In the genomic region with DNA sequence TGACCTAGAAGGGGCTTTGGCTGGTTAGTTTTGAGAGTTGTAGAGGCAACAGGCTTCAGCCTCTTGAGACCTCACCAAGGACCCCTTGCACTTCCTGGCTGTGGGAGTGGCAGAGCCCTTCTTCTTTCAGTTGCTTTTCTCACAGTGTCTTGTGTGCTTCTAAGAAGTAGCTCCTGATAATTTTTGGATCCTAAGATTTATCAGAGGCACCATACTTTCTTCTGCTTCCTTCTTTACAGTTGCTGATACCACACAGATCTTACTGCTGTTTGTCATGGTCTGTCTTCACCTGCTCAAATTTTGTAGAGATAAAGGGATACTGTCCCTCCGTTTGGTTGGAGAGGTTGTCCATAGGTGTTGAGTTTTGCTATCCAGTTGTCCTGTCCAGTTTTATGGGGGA, we compare ENCODE assay signal across 1 cellular context.
TF ChIP-seq lines count a peak whose summit lies in the region.

No MANE protein-coding gene starts in this region.

TF ChIP-seq in K562, 482 proteins besides CTCF, POLR2A, EP300 and RAD21 (continued from another document and continues in another):
- TF ChIP-seq STAG1 (CRISPR knock-in tag; IDR thresholded peaks at IDR 0.05; ENCODE audit: borderline replicate concordance) (no peak), EHMT2 (IDR thresholded peaks at IDR 0.05) (0 out of 2 replicates have a peak, but pooled peaks have one; percentile 30), TAL1 (IDR thresholded peaks at IDR 0.05) (peak; percentile 84), NCOR1 (IDR thresholded peaks at IDR 0.05) (peak; percentile 65), ZNF75A (CRISPR knock-in tag; IDR thresholded peaks at IDR 0.05) (peak; percentile 89), MECOM (CRISPR knock-in tag; IDR thresholded peaks at IDR 0.05) (peak; percentile 68; the same call in 1 of the 2 replicates), ZFPM2 (CRISPR knock-in tag; IDR thresholded peaks at IDR 0.05) (no peak), ZEB2 (IDR thresholded peaks at IDR 0.05) (peak; percentile 82; the same call in 1 of the 2 replicates), JUND (IDR thresholded peaks at IDR 0.05; ENCODE audit: borderline replicate concordance, low read depth, low read length) (0 out of 2 replicates have a peak, but pooled peaks have one; percentile 22), JUND (tag; IDR thresholded peaks at IDR 0.05; ENCODE audit: borderline replicate concordance, low read depth, low read length) (no peak), NCOA1 (IDR thresholded peaks at IDR 0.05; ENCODE audit: low read depth) (peak; percentile 57; the same call in 1 of the 2 replicates), MEF2A (IDR thresholded peaks at IDR 0.05; ENCODE audit: control insufficient read depth, low read depth, low read length) (no peak), CBFA2T3 (IDR thresholded peaks at IDR 0.05) (peak; percentile 93), BCL6 (CRISPR knock-in tag; IDR thresholded peaks at IDR 0.05) (no peak), TAF9B (IDR thresholded peaks at IDR 0.05; ENCODE audit: partially characterized antibody) (peak; percentile 31), NFIC (IDR thresholded peaks at IDR 0.05) (peak; percentile 55), SOX6 (IDR thresholded peaks at IDR 0.05) (peak; percentile 70), STAT5A (IDR thresholded peaks at IDR 0.05; ENCODE audit: borderline replicate concordance, low read length) (peak; percentile 38; the same call in 1 of the 2 replicates), SRSF7 (optimal IDR thresholded peaks at IDR 0.05; ENCODE audit: low read depth, low read length) (no peak), PML (IDR thresholded peaks at IDR 0.05; ENCODE audit: low read length) (peak; percentile 58; the same call in 1 of the 2 replicates), ZNF175 (CRISPR knock-in tag; IDR thresholded peaks at IDR 0.05; ENCODE audit: low read depth) (no peak), GATAD2B (IDR thresholded peaks at IDR 0.05; ENCODE audit: borderline replicate concordance) (0 out of 2 replicates have a peak, but pooled peaks have one; percentile 24), MEIS2 (IDR thresholded peaks at IDR 0.05; ENCODE audit: partially characterized antibody) (peak; percentile 95), ZNF696 (CRISPR knock-in tag; conservative IDR thresholded peaks at IDR 0.05) (no peak), HDAC2 (IDR thresholded peaks at IDR 0.05) (peak; percentile 51; the same call in 1 of the 2 replicates), CTBP1 (IDR thresholded peaks at IDR 0.05; ENCODE audit: borderline replicate concordance) (peak; percentile 78; the same call in 1 of the 2 replicates), FOXM1 (IDR thresholded peaks at IDR 0.05; ENCODE audit: low read depth) (peak; percentile 66; the same call in 1 of the 2 replicates), FOXM1 (CRISPR knock-in tag; IDR thresholded peaks at IDR 0.05; ENCODE audit: low read depth) (no peak), DPF2 (IDR thresholded peaks at IDR 0.05) (peak; percentile 76), LEF1 (IDR thresholded peaks at IDR 0.05) (peak; percentile 55; the same call in 1 of the 2 replicates), ETV5 (CRISPR knock-in tag; IDR thresholded peaks at IDR 0.05; ENCODE audit: low read depth) (0 out of 2 replicates have a peak, but pooled peaks have one; percentile 52), MIER1 (IDR thresholded peaks at IDR 0.05; ENCODE audit: low read depth) (no peak), TRIM24 (IDR thresholded peaks at IDR 0.05) (peak in 1 of 2 experiments; percentile 81; a peak in 2 of 4 replicates), KDM1A (IDR thresholded peaks at IDR 0.05) (peak; percentile 66 to 82), SMAD4 (CRISPR knock-in tag; conservative IDR thresholded peaks at IDR 0.05) (peak; percentile 53; the same call in 1 of the 2 replicates), ARID1B (IDR thresholded peaks at IDR 0.05) (peak; percentile 93), RNF2 (IDR thresholded peaks at IDR 0.05) (peak; percentile 72; the same call in 1 of the 2 replicates), CC2D1A (IDR thresholded peaks at IDR 0.05) (peak; percentile 75; the same call in 1 of the 2 replicates), BRD9 (IDR thresholded peaks at IDR 0.05; ENCODE audit: low read depth, partially characterized antibody) (peak; percentile 46), KLF16 (IDR thresholded peaks at IDR 0.05) (peak; percentile 81; the same call in 1 of the 2 replicates)
- TF ChIP-seq, protein P1, sequence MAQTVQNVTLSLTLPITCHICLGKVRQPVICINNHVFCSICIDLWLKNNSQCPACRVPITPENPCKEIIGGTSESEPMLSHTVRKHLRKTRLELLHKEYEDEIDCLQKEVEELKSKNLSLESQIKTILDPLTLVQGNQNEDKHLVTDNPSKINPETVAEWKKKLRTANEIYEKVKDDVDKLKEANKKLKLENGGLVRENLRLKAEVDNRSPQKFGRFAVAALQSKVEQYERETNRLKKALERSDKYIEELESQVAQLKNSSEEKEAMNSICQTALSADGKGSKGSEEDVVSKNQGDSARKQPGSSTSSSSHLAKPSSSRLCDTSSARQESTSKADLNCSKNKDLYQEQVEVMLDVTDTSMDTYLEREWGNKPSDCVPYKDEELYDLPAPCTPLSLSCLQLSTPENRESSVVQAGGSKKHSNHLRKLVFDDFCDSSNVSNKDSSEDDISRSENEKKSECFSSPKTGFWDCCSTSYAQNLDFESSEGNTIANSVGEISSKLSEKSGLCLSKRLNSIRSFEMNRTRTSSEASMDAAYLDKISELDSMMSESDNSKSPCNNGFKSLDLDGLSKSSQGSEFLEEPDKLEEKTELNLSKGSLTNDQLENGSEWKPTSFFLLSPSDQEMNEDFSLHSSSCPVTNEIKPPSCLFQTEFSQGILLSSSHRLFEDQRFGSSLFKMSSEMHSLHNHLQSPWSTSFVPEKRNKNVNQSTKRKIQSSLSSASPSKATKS (CRISPR knock-in tag; IDR thresholded peaks at IDR 0.05), result no peak
- TF ChIP-seq, protein P2, sequence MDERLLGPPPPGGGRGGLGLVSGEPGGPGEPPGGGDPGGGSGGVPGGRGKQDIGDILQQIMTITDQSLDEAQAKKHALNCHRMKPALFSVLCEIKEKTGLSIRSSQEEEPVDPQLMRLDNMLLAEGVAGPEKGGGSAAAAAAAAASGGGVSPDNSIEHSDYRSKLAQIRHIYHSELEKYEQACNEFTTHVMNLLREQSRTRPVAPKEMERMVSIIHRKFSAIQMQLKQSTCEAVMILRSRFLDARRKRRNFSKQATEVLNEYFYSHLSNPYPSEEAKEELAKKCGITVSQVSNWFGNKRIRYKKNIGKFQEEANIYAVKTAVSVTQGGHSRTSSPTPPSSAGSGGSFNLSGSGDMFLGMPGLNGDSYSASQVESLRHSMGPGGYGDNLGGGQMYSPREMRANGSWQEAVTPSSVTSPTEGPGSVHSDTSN (CRISPR knock-in tag; IDR thresholded peaks at IDR 0.05; ENCODE audit: low read depth), result no peak
- TF ChIP-seq, protein P2 (tag; conservative IDR thresholded peaks at IDR 0.05; ENCODE audit: low read depth), result peak; percentile 86
- TF ChIP-seq, protein P3, sequence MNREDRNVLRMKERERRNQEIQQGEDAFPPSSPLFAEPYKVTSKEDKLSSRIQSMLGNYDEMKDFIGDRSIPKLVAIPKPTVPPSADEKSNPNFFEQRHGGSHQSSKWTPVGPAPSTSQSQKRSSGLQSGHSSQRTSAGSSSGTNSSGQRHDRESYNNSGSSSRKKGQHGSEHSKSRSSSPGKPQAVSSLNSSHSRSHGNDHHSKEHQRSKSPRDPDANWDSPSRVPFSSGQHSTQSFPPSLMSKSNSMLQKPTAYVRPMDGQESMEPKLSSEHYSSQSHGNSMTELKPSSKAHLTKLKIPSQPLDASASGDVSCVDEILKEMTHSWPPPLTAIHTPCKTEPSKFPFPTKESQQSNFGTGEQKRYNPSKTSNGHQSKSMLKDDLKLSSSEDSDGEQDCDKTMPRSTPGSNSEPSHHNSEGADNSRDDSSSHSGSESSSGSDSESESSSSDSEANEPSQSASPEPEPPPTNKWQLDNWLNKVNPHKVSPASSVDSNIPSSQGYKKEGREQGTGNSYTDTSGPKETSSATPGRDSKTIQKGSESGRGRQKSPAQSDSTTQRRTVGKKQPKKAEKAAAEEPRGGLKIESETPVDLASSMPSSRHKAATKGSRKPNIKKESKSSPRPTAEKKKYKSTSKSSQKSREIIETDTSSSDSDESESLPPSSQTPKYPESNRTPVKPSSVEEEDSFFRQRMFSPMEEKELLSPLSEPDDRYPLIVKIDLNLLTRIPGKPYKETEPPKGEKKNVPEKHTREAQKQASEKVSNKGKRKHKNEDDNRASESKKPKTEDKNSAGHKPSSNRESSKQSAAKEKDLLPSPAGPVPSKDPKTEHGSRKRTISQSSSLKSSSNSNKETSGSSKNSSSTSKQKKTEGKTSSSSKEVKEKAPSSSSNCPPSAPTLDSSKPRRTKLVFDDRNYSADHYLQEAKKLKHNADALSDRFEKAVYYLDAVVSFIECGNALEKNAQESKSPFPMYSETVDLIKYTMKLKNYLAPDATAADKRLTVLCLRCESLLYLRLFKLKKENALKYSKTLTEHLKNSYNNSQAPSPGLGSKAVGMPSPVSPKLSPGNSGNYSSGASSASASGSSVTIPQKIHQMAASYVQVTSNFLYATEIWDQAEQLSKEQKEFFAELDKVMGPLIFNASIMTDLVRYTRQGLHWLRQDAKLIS (CRISPR knock-in tag; IDR thresholded peaks at IDR 0.05), result no peak
- TF ChIP-seq, protein P4, sequence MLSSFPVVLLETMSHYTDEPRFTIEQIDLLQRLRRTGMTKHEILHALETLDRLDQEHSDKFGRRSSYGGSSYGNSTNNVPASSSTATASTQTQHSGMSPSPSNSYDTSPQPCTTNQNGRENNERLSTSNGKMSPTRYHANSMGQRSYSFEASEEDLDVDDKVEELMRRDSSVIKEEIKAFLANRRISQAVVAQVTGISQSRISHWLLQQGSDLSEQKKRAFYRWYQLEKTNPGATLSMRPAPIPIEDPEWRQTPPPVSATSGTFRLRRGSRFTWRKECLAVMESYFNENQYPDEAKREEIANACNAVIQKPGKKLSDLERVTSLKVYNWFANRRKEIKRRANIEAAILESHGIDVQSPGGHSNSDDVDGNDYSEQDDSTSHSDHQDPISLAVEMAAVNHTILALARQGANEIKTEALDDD (IDR thresholded peaks at IDR 0.05), result peak; percentile 52; the same call in 1 of the 2 replicates
- TF ChIP-seq, protein P5, sequence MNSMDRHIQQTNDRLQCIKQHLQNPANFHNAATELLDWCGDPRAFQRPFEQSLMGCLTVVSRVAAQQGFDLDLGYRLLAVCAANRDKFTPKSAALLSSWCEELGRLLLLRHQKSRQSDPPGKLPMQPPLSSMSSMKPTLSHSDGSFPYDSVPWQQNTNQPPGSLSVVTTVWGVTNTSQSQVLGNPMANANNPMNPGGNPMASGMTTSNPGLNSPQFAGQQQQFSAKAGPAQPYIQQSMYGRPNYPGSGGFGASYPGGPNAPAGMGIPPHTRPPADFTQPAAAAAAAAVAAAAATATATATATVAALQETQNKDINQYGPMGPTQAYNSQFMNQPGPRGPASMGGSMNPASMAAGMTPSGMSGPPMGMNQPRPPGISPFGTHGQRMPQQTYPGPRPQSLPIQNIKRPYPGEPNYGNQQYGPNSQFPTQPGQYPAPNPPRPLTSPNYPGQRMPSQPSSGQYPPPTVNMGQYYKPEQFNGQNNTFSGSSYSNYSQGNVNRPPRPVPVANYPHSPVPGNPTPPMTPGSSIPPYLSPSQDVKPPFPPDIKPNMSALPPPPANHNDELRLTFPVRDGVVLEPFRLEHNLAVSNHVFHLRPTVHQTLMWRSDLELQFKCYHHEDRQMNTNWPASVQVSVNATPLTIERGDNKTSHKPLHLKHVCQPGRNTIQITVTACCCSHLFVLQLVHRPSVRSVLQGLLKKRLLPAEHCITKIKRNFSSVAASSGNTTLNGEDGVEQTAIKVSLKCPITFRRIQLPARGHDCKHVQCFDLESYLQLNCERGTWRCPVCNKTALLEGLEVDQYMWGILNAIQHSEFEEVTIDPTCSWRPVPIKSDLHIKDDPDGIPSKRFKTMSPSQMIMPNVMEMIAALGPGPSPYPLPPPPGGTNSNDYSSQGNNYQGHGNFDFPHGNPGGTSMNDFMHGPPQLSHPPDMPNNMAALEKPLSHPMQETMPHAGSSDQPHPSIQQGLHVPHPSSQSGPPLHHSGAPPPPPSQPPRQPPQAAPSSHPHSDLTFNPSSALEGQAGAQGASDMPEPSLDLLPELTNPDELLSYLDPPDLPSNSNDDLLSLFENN (IDR thresholded peaks at IDR 0.05; ENCODE audit: low read depth in 2 of 2, low read length in 2 of 2), result peak in 1 of 2 experiments; percentile 27; a peak in 1 of 4 replicates
- TF ChIP-seq, protein P6, sequence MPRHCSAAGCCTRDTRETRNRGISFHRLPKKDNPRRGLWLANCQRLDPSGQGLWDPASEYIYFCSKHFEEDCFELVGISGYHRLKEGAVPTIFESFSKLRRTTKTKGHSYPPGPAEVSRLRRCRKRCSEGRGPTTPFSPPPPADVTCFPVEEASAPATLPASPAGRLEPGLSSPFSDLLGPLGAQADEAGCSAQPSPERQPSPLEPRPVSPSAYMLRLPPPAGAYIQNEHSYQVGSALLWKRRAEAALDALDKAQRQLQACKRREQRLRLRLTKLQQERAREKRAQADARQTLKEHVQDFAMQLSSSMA (CRISPR knock-in tag; IDR thresholded peaks at IDR 0.05), result no peak
- TF ChIP-seq, protein P7, sequence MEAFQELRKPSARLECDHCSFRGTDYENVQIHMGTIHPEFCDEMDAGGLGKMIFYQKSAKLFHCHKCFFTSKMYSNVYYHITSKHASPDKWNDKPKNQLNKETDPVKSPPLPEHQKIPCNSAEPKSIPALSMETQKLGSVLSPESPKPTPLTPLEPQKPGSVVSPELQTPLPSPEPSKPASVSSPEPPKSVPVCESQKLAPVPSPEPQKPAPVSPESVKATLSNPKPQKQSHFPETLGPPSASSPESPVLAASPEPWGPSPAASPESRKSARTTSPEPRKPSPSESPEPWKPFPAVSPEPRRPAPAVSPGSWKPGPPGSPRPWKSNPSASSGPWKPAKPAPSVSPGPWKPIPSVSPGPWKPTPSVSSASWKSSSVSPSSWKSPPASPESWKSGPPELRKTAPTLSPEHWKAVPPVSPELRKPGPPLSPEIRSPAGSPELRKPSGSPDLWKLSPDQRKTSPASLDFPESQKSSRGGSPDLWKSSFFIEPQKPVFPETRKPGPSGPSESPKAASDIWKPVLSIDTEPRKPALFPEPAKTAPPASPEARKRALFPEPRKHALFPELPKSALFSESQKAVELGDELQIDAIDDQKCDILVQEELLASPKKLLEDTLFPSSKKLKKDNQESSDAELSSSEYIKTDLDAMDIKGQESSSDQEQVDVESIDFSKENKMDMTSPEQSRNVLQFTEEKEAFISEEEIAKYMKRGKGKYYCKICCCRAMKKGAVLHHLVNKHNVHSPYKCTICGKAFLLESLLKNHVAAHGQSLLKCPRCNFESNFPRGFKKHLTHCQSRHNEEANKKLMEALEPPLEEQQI (IDR thresholded peaks at IDR 0.05), result peak; percentile 51; the same call in 1 of the 2 replicates
- TF ChIP-seq, protein P8, sequence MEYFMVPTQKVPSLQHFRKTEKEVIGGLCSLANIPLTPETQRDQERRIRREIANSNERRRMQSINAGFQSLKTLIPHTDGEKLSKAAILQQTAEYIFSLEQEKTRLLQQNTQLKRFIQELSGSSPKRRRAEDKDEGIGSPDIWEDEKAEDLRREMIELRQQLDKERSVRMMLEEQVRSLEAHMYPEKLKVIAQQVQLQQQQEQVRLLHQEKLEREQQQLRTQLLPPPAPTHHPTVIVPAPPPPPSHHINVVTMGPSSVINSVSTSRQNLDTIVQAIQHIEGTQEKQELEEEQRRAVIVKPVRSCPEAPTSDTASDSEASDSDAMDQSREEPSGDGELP (CRISPR knock-in tag; IDR thresholded peaks at IDR 0.05; ENCODE audit: borderline replicate concordance), result 0 out of 2 replicates have a peak, but pooled peaks have one; percentile 15
